Comparison of ENCODE assay signal across 12 cellular contexts in the genomic region with DNA sequence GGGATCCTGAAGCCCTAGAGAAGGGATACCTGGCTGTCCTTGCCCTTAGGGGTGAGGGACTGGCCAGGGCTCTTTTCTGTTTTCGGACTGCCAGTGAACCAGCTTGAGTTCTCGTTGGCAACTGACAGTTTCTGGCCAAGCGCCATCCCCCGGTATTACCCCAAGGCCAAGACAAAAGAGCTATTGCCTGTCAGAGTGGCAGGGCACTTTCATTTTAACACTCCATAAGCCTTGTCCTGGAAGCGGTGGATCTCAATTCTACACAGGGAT. TPM values are rescaled to one million over a fixed set of nuclear protein-coding genes. Genes with fewer than 3 reads are reported as not detected.
DNase-seq lines count a peak whose midpoint lies in the region; ATAC-seq, FAIRE-seq and TF ChIP-seq lines count a peak whose summit lies in the region.
"Had no signal": no experiment of that assay in that cellular context is flagged by ENCODE, and none has a peak within 500 bp of the region (broad histone marks: within the 10 kb centered on the region; RNA-seq: fewer than 3 reads in every experiment).

No MANE protein-coding gene starts in this region.

- H3K4me3 Mint-ChIP-seq in astrocyte (ENCODE audit: unreplicated experiment): peak overlapping the region; percentile 64
- H3K4me3 Mint-ChIP-seq in nephron progenitor cell: peak overlapping the region; percentile 92

- no peak for ATAC-seq in HG03469 (IDR thresholded peaks at IDR 0.05; ENCODE audit: unreplicated experiment)
- ATAC-seq: gastrocnemius medialis had no signal

- peak overlapping the region; percentile 94 for H3K4me2 ChIP-seq in astrocyte (ENCODE audit: low read length)

- H3K4me3 ChIP-seq in GM08714 (ENCODE audit: low read length) (peak overlapping the region; percentile 85; the same call in 1 of the 2 replicates), HL-60 (replicated peaks; ENCODE audit: insufficient read depth, low read length) (peak overlapping the region; percentile 44; the same call in 1 of the 2 replicates), astrocyte (ENCODE audit: insufficient read depth, low read depth, low read length) (no peak overlapping the region), brain microvascular endothelial cell (ENCODE audit: low read depth, low read length) (no peak overlapping the region)
- H3K4me3 ChIP-seq: gastrocnemius medialis had no signal

- H3K79me2 ChIP-seq in astrocyte (ENCODE audit: insufficient read depth, low read length): no peaks in the 10 kb centered on the region

- H3K27me3 Mint-ChIP-seq in astrocyte (ENCODE audit: low read depth, unreplicated experiment) (peaks cover 58% of the 10 kb centered on the region), nephron progenitor cell (ENCODE audit: low read depth, poor library complexity) (peaks cover 50% of the 10 kb centered on the region)

- in situ Hi-C loops in brain microvascular endothelial cell (cut with HindIII; ENCODE audit: low pct_ligation_motif_present, low sequenced_read_pairs): no loop called here

- peaks cover 17% of the 10 kb centered on the region for H3K4me1 ChIP-seq in astrocyte (ENCODE audit: insufficient read depth, low read length)

- H3K36me3 Mint-ChIP-seq in astrocyte (ENCODE audit: low read depth, unreplicated experiment): peaks cover 3% of the 10 kb centered on the region
- H3K36me3 Mint-ChIP-seq in nephron progenitor cell (ENCODE audit: low read depth): peaks cover 22% of the 10 kb centered on the region

- TF ChIP-seq CTCF in HL-60 (IDR thresholded peaks at IDR 0.05; ENCODE audit: insufficient read depth, low read length) (no peak), astrocyte (IDR thresholded peaks at IDR 0.05; ENCODE audit: insufficient read depth, low read depth, low read length) (no peak), nephron progenitor cell (IDR thresholded peaks at IDR 0.05) (no peak), brain microvascular endothelial cell (IDR thresholded peaks at IDR 0.05; ENCODE audit: low read depth, low read length, missing control alignments) (no peak)

- no peak overlapping the region for H2AFZ ChIP-seq in astrocyte (ENCODE audit: low read depth, low read length)

- DNase-seq in HL-60 (ENCODE audit: low read depth in 1 of 2, low spot score in 1 of 2) (no peak), astrocyte (ENCODE audit: low read depth) (no peak), nephron progenitor cell (no peak), brain microvascular endothelial cell (no peak), cerebellar cortex (ENCODE audit: low spot score) (no peak)
- DNase-seq: central memory CD4-positive, alpha-beta T cell; EL; gastrocnemius medialis; stomach had no signal

- FAIRE-seq in astrocyte (lab: Jason Lieb, UNC): no peak

- H3K27ac Mint-ChIP-seq in astrocyte (ENCODE audit: unreplicated experiment) (no peak overlapping the region), nephron progenitor cell (no peak overlapping the region)

- H3K9ac ChIP-seq in astrocyte (ENCODE audit: low read length): no peak overlapping the region

- H4K20me1 ChIP-seq in astrocyte (ENCODE audit: insufficient read depth, low read length): no peaks in the 10 kb centered on the region

- H3K36me3 ChIP-seq in astrocyte (ENCODE audit: insufficient read depth, low read length) (no peaks in the 10 kb centered on the region), brain microvascular endothelial cell (replicated peaks) (no peaks in the 10 kb centered on the region)
- H3K36me3 ChIP-seq: gastrocnemius medialis, stomach had no signal

- peaks cover 43% of the 10 kb centered on the region for H3K27me3 ChIP-seq in HL-60 (ENCODE audit: insufficient read depth, poor library complexity, severe bottlenecking)
- H3K27me3 ChIP-seq in astrocyte (ENCODE audit: insufficient read depth, low read length): peaks cover 55% of the 10 kb centered on the region
- peaks cover 58% of the 10 kb centered on the region for H3K27me3 ChIP-seq in brain microvascular endothelial cell (replicated peaks)

- H3K9me3 Mint-ChIP-seq in astrocyte (ENCODE audit: unreplicated experiment) (peaks cover 25% of the 10 kb centered on the region), nephron progenitor cell (no peaks in the 10 kb centered on the region)

- H3K27ac ChIP-seq in HL-60 (replicated peaks): no peak overlapping the region
- H3K27ac ChIP-seq in astrocyte (ENCODE audit: low read depth, low read length): no peak overlapping the region
- H3K27ac ChIP-seq in brain microvascular endothelial cell: no peak overlapping the region
- H3K27ac ChIP-seq: gastrocnemius medialis, stomach had no signal

- H3K9me3 ChIP-seq in astrocyte (ENCODE audit: insufficient read depth, low read depth, low read length): peaks cover 11% of the 10 kb centered on the region
- H3K9me3 ChIP-seq: stomach had no signal

- H3K4me1 Mint-ChIP-seq in astrocyte (ENCODE audit: low read depth, unreplicated experiment) (peaks cover 10% of the 10 kb centered on the region), nephron progenitor cell (peaks cover 69% of the 10 kb centered on the region)

RNA-seq across cellular contexts. Expression of a gene that starts 1.0 kb away (rescaled TPM):
- 10.6 and 10.9 TPM in 2 replicates for total RNA-seq in astrocyte
- total RNA-seq: HT-29 had no signal

RNA-seq across cellular contexts. Expression of a gene that starts 13.4 kb away (rescaled TPM):
- not detected in 2 replicates for total RNA-seq in astrocyte
- total RNA-seq: gastrocnemius medialis, HT-29, stomach had no signal

RNA-seq across cellular contexts. Expression of a gene that starts 14.8 kb away (rescaled TPM):
- total RNA-seq in astrocyte: not detected in 2 replicates
- total RNA-seq: gastrocnemius medialis, HT-29 had no signal

RNA-seq across cellular contexts. Expression of a gene that starts 39.1 kb away (rescaled TPM):
- 17.2 and 23.5 TPM in 2 replicates for total RNA-seq in astrocyte

RNA-seq across cellular contexts. Expression of a gene that starts 39.2 kb away (rescaled TPM):
- total RNA-seq in astrocyte: 24.9 and 25.1 TPM in 2 replicates

Comparison
In these comparisons a context has a peak if more than half of its experiments do, and no peak if none do; other contexts are left out.
1. H3K4me3 ChIP-seq: peak in GM08714 (single experiment) and HL-60 (single experiment); none in astrocyte (single experiment) and brain microvascular endothelial cell (single experiment).